9 cellular contexts compared by ENCODE assay signal in genomic region chr17:74190154-74190553, GRCh38. TPM values are rescaled to one million over a fixed set of nuclear protein-coding genes. Genes with fewer than 3 reads are reported as not detected.
DNase-seq lines count a peak whose midpoint lies in the region; ATAC-seq and TF ChIP-seq lines count a peak whose summit lies in the region.
"Had no signal": no experiment of that assay in that cellular context is flagged by ENCODE, and none has a peak within 500 bp of the region (broad histone marks: within the 10 kb centered on the region; RNA-seq: fewer than 3 reads in every experiment).

No MANE protein-coding gene starts in this region.

- H3F3A ChIP-seq in neural progenitor cell (ENCODE audit: low read depth), result no peaks in the 10 kb centered on the region

- no peaks in the 10 kb centered on the region for H3K79me2 ChIP-seq in DND-41 (ENCODE audit: insufficient read depth, low read length)
- H3K79me2 ChIP-seq in neural progenitor cell (ENCODE audit: low read depth), result no peaks in the 10 kb centered on the region

- H3K36me3 Mint-ChIP-seq in neural progenitor cell, result no peaks in the 10 kb centered on the region

- no peak overlapping the region for H3K9ac ChIP-seq in DND-41 (ENCODE audit: low read depth, low read length)
- no peak overlapping the region for H3K9ac ChIP-seq in neural progenitor cell

- ATAC-seq in DND-41 (ENCODE audit: insufficient read depth, low read depth) (peak; percentile 91), HG02798 (IDR thresholded peaks at IDR 0.05; ENCODE audit: poor library complexity, unreplicated experiment) (no peak), HG03280 (IDR thresholded peaks at IDR 0.05; ENCODE audit: unreplicated experiment) (no peak)

- H3K9me3 Mint-ChIP-seq in neural progenitor cell, result peaks cover under 1% of the 10 kb centered on the region

- H3K27ac ChIP-seq in DND-41 (ENCODE audit: low read length), result no peak overlapping the region
- no peak overlapping the region for H3K27ac ChIP-seq in neural progenitor cell
- H3K27ac ChIP-seq: skin epidermis had no signal

- no peaks in the 10 kb centered on the region for H3K9me3 ChIP-seq in DND-41 (ENCODE audit: insufficient read depth, low read length, severe bottlenecking)
- no peaks in the 10 kb centered on the region for H3K9me3 ChIP-seq in neural progenitor cell (ENCODE audit: low read depth)

- H3K36me3 ChIP-seq in DND-41 (ENCODE audit: insufficient read depth, low read length) (no peaks in the 10 kb centered on the region), neural progenitor cell (no peaks in the 10 kb centered on the region)

- H3K4me3 Mint-ChIP-seq in neural progenitor cell, result no peak overlapping the region

- H3K27me3 Mint-ChIP-seq in neural progenitor cell (ENCODE audit: insufficient read depth, low read depth), result peaks cover 24% of the 10 kb centered on the region

- peaks cover 16% of the 10 kb centered on the region for H3K27me3 ChIP-seq in DND-41 (ENCODE audit: insufficient read depth, low read length, poor library complexity)
- peaks cover under 1% of the 10 kb centered on the region for H3K27me3 ChIP-seq in neural progenitor cell

- peak overlapping the region; percentile 44 for H3K27ac Mint-ChIP-seq in neural progenitor cell

- H3K4me2 ChIP-seq in DND-41 (ENCODE audit: insufficient read depth, low read length), result no peak overlapping the region
- no peak overlapping the region for H3K4me2 ChIP-seq in neural progenitor cell

- DNase-seq in DND-41 (no peak), H4 (ENCODE audit: low spot score) (peak; percentile 60), NCI-H524 treated with DMSO at 0.1 percent for 48 hours (lab: John Stamatoyannopoulos, UW) (peak; percentile 68), cerebellar cortex (ENCODE audit: low spot score) (peak; percentile 85), neural progenitor cell (ENCODE audit: low spot score) (peak; percentile 53), HuH-7.5 (ENCODE audit: low spot score) (no peak)

- H4K20me1 ChIP-seq in DND-41 (ENCODE audit: insufficient read depth, low read length) (no peaks in the 10 kb centered on the region; the same call in 1 of the 2 replicates), neural progenitor cell (ENCODE audit: low read depth) (peaks cover 10% of the 10 kb centered on the region)

- TF ChIP-seq CTCF in DND-41 (IDR thresholded peaks at IDR 0.05; ENCODE audit: borderline replicate concordance, extremely low read depth, low read length, poor library complexity, severe bottlenecking) (no peak), neural progenitor cell (IDR thresholded peaks at IDR 0.05) (no peak)

- H3K4me1 ChIP-seq in DND-41 (ENCODE audit: insufficient read depth, low read length) (no peaks in the 10 kb centered on the region), neural progenitor cell (peaks cover 9% of the 10 kb centered on the region)

- H3K4me1 Mint-ChIP-seq in neural progenitor cell, result peaks cover 37% of the 10 kb centered on the region

- H2AFZ ChIP-seq in DND-41 (ENCODE audit: low read depth, low read length) (no peak overlapping the region), neural progenitor cell (replicated peaks) (no peak overlapping the region)

- H3K4me3 ChIP-seq in DND-41 (ENCODE audit: low read depth in 1 of 2, low read length in 2 of 2) (no peak overlapping the region), neural progenitor cell (no peak overlapping the region)
- H3K4me3 ChIP-seq: skin epidermis had no signal

RNA-seq across cellular contexts. Expression of gene RPL38, which starts 13.3 kb away (rescaled TPM):
- total RNA-seq in H4 (2014; rRNA removed; shearing (Covaris generic)), result 583 and 762 TPM in 2 replicates
- total RNA-seq in neural progenitor cell (ENCODE audit: low replicate concordance), result 343 and 393 TPM in 2 replicates

RNA-seq across cellular contexts. Expression of gene TTYH2, which starts 23.2 kb away (rescaled TPM):
- total RNA-seq in H4 (2014; rRNA removed; shearing (Covaris generic)), result 3.0 and 9.3 TPM in 2 replicates
- total RNA-seq in neural progenitor cell (ENCODE audit: low replicate concordance), result 3.2 and 5.8 TPM in 2 replicates

Comparison
In these comparisons a context has a peak if more than half of its experiments do, and no peak if none do; other contexts are left out.
1. DNase-seq: peak in H4 (single experiment), NCI-H524 treated with DMSO at 0.1 percent for 48 hours (single experiment), cerebellar cortex (single experiment) and neural progenitor cell (single experiment); none in DND-41 (single experiment) and HuH-7.5 (single experiment).